ENCODE assay signal across 8 cellular contexts in the genomic region with DNA sequence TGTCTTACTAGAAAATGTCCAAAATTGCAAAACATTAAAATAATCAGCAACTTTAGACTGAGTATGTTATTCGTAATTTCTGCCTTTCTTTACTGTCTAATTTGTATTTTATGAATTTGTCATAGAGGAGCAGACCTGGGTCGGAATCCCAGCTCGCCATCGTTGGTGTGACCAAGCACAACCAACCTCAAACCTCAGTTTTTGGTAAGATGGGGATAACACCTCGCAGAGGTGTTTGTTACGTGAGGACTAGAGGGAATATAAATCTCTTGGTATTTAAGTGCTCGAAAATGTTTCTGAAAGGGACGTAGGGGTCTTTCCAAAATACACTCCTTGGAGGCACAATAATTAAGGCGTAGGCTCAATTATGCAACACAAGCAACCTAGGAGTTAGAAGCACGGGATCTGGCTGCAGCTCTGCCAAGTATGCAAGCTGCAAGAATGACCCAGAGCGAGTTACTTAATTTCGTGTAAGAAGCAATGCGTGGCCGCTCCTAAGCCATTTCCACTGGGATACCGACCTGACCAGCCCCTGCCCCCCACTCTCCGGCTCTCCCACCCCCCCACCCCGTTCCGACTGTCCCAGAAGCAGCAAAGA. TPM values are rescaled to one million over a fixed set of nuclear protein-coding genes. Genes with fewer than 3 reads are reported as not detected.
DNase-seq lines count a peak whose midpoint lies in the region; FAIRE-seq and TF ChIP-seq lines count a peak whose summit lies in the region.

No MANE protein-coding gene starts in this region.

- no peak for TF ChIP-seq CTCF in WI38 (IDR thresholded peaks at IDR 0.05; ENCODE audit: low read depth, low read length)
- no peak for TF ChIP-seq CTCF in tibial artery (IDR thresholded peaks at IDR 0.05)

- H3K4me3 ChIP-seq in Karpas-422 (ENCODE audit: low read length), result peak overlapping the region; percentile 85
- peak overlapping the region; percentile 67 for H3K4me3 ChIP-seq in WI38 (ENCODE audit: low read depth, low read length)
- H3K4me3 ChIP-seq in mononuclear cell (ENCODE audit: low read length), result peak overlapping the region; percentile 94
- peak overlapping the region; percentile 82 to 86 for H3K4me3 ChIP-seq in tibial artery

- FAIRE-seq in H54 (lab: Jason Lieb, UNC), result no peak

- no peaks in the 10 kb centered on the region for H3K27me3 ChIP-seq in Karpas-422 (ENCODE audit: low read length)
- H3K27me3 ChIP-seq in mononuclear cell (ENCODE audit: insufficient read depth, low read length), result no peaks in the 10 kb centered on the region
- no peaks in the 10 kb centered on the region for H3K27me3 ChIP-seq in tibial artery

- intact Hi-C loops in tibial artery (cut with DNase I; ENCODE audit: low total_unique reads), result loop anchor here (10.0 kb wide), 1 partner anchor 163 kb away; the partner anchor contains the start of gene EIF4E

- no peaks in the 10 kb centered on the region for H3K9me2 ChIP-seq in Karpas-422 (replicated peaks; ENCODE audit: insufficient read depth, low read length)

- no peaks in the 10 kb centered on the region for H4K20me1 ChIP-seq in Karpas-422 (ENCODE audit: insufficient read depth, low read depth, low read length)

- H3K36me3 ChIP-seq in Karpas-422 (ENCODE audit: insufficient read depth, low read length), result peaks cover 17% of the 10 kb centered on the region; the same call in 1 of the 2 replicates
- peaks cover 26 to 27% (median 26%) of the 10 kb centered on the region in 3 donors for H3K36me3 ChIP-seq in tibial artery

- peak; percentile 54 for DNase-seq in activated CD8-positive, alpha-beta memory T cell treated with anti-CD3 and anti-CD28 coated beads, Interleukin-2, amount 50 U/mL, for 48 hours
- DNase-seq in activated CD8-positive, alpha-beta memory T cell treated with anti-CD3 and anti-CD28 coated beads, Interleukin-2, amount 50 U/mL, for 4 hours, result no peak
- DNase-seq in H54 (ENCODE audit: insufficient read length, low spot score) (peak; percentile 15), Karpas-422 (peak; percentile 57), erythroblast (lab: John Stamatoyannopoulos, UW) (peak; percentile 78 to 84), tibial artery (peak; percentile 91 to 92)

- peaks cover 19% of the 10 kb centered on the region for H3K4me1 ChIP-seq in Karpas-422 (ENCODE audit: low read length)
- peaks cover 31% of the 10 kb centered on the region for H3K4me1 ChIP-seq in mononuclear cell (ENCODE audit: insufficient read depth, low read length)
- peaks cover 0 to 66% (median 15%) of the 10 kb centered on the region in 4 donors for H3K4me1 ChIP-seq in tibial artery

- H3K9me3 ChIP-seq in Karpas-422 (ENCODE audit: low read length), result no peaks in the 10 kb centered on the region
- H3K9me3 ChIP-seq in mononuclear cell (ENCODE audit: low read depth, low read length), result no peaks in the 10 kb centered on the region
- no peaks in the 10 kb centered on the region for H3K9me3 ChIP-seq in tibial artery

- H3K27ac ChIP-seq in Karpas-422 (ENCODE audit: low read length), result no peak overlapping the region
- peak overlapping the region; percentile 95 to 98 for H3K27ac ChIP-seq in tibial artery

- peak overlapping the region; percentile 90 for H3K4me2 ChIP-seq in Karpas-422 (ENCODE audit: low read depth, low read length, poor library complexity, severe bottlenecking)

- H3K9ac ChIP-seq in Karpas-422 (ENCODE audit: low read length), result peak overlapping the region; percentile 94

- peaks cover 53% of the 10 kb centered on the region for H3K79me2 ChIP-seq in Karpas-422 (ENCODE audit: low read length)

- peak overlapping the region; percentile 82 for H2AFZ ChIP-seq in Karpas-422 (ENCODE audit: low read length)

- TF ChIP-seq POLR2A in H54 (IDR thresholded peaks at IDR 0.05; ENCODE audit: low read depth, low read length) (no peak), erythroblast (IDR thresholded peaks at IDR 0.05; ENCODE audit: low read length) (no peak)

RNA-seq across cellular contexts. Expression of gene ADH5, which starts 0.6 kb away (rescaled TPM):
- 64.3 and 67.7 TPM in 2 replicates for total RNA-seq in Karpas-422 (2014; rRNA removed; shearing (Covaris generic); ENCODE audit: low replicate concordance)
- total RNA-seq in mononuclear cell, result 45.9 TPM

RNA-seq across cellular contexts. Expression of gene ADH4, which starts 56.1 kb away (rescaled TPM):
- not detected in 2 replicates for total RNA-seq in Karpas-422 (2014; rRNA removed; shearing (Covaris generic); ENCODE audit: low replicate concordance)
- not detected for total RNA-seq in mononuclear cell
